Comparison of ENCODE assay signal across 8 cellular contexts in the genomic region with DNA sequence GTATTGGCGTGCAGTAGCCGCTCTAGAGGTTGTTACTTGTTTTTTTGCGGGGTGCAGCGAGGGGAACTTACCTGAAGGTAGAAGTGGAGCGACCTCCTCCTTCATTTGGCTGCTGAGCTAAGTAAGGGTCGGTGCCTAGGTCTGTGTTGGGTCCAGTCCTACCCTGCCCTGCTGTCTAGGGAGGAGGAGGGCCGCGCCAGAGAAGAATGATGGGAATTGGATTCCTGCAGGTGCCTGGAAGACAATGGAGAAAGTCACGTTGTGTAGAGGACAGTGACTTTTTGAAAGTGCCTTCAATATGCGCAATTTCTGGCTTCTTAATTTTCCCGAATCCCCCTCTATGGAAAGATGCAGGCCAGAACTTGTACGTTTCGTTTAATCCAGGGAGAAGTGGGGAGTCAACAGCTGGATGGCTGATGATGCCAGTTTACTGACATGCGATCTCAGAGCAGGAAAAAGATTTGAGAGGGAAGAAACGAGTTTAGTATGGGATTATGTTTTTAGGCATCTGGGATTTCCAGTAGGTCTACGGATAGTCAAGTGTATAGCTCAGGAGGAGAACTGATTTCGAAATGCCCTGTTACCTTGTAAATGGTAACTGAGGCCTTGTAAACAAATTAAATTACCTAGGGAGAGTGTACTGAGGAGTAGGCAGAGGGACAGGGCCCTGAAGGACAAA. TPM values are rescaled to one million over a fixed set of nuclear protein-coding genes. Genes with fewer than 3 reads are reported as not detected.
A peak's percentile ranks its signal among the peaks of the same experiment; 100 is the strongest.
DNase-seq lines count a peak whose midpoint lies in the region; ATAC-seq and TF ChIP-seq lines count a peak whose summit lies in the region.

No MANE protein-coding gene starts in this region.

- no peaks in the 10 kb centered on the region for H3K36me3 ChIP-seq in GM23248 (ENCODE audit: low read depth)

- H3K4me3 ChIP-seq in GM23248 (peak overlapping the region; percentile 84), epithelial cell of proximal tubule (ENCODE audit: low read depth, low read length) (peak overlapping the region; percentile 90)

- no peaks in the 10 kb centered on the region for H3F3A ChIP-seq in GM23248 (ENCODE audit: insufficient read depth)

- no peak for DNase-seq in CD14-positive monocyte (ENCODE audit: low spot score)
- peak; percentile 41 for DNase-seq in GM23248
- DNase-seq in RWPE1 (ENCODE audit: low spot score) = no peak
- DNase-seq in epithelial cell of proximal tubule (ENCODE audit: low read depth) = no peak
- DNase-seq in nephron progenitor cell = no peak
- DNase-seq in DMS153 (lab: John Stamatoyannopoulos, UW) = no peak
- DNase-seq in NCI-H2196 (lab: John Stamatoyannopoulos, UW; ENCODE audit: unreplicated experiment) = no peak

- intact Hi-C loops in CD14-positive monocyte (cut with micrococcal nuclease) = no loop called here

- in situ Hi-C loops in GM23248 (cut with MboI) = no loop called here

- no peak for TF ChIP-seq CTCF in CD14-positive monocyte (IDR thresholded peaks at IDR 0.05)
- no peak for TF ChIP-seq CTCF in RWPE1 (conservative IDR thresholded peaks at IDR 0.05; ENCODE audit: low read depth)
- TF ChIP-seq CTCF in epithelial cell of proximal tubule (conservative IDR thresholded peaks at IDR 0.05; ENCODE audit: low read depth, low read length) = no peak
- TF ChIP-seq CTCF in nephron progenitor cell (IDR thresholded peaks at IDR 0.05) = no peak

- peak overlapping the region; percentile 94 for H3K4me2 ChIP-seq in GM23248 (ENCODE audit: unreplicated experiment)

- H3K4me1 Mint-ChIP-seq in CD14-positive monocyte = peaks cover 22% of the 10 kb centered on the region
- peaks cover 38% of the 10 kb centered on the region for H3K4me1 Mint-ChIP-seq in nephron progenitor cell

- H3K9ac ChIP-seq in GM23248 = peak overlapping the region; percentile 88

- peaks cover 0 to 3% of the 10 kb centered on the region in 2 donors for H3K36me3 Mint-ChIP-seq in CD14-positive monocyte
- H3K36me3 Mint-ChIP-seq in nephron progenitor cell (ENCODE audit: low read depth) = peaks cover 22% of the 10 kb centered on the region

- H3K4me1 ChIP-seq in GM23248 (ENCODE audit: insufficient read depth) = no peaks in the 10 kb centered on the region

- WGBS in GM23248 (ENCODE audit: low coverage in 1 of 2, low lambda C conversion rate in 2 of 2, missing lambda C conversion rate in 2 of 2), 2 experiments = 0 to 2% methylated on average over 15 to 17 of the region's 17 CpGs

- H3K27ac ChIP-seq in GM23248 (peak overlapping the region; percentile 43), RWPE1 (peak overlapping the region; percentile 77)

- H3K27me3 Mint-ChIP-seq in CD14-positive monocyte (ENCODE audit: low read depth in 3 of 3) = peaks cover under 1 to 10% (median 2%) of the 10 kb centered on the region in 3 donors
- H3K27me3 Mint-ChIP-seq in nephron progenitor cell (ENCODE audit: low read depth, poor library complexity) = no peaks in the 10 kb centered on the region

- H3K27me3 ChIP-seq in GM23248 (replicated peaks; ENCODE audit: insufficient read depth) = no peaks in the 10 kb centered on the region

- CTCF ChIA-PET in RWPE1 (lab: Yijun Ruan, JAX) = no interaction called here

- ATAC-seq in GM21515 (IDR thresholded peaks at IDR 0.05; ENCODE audit: unreplicated experiment) = no peak

- H4K20me1 ChIP-seq in GM23248 (ENCODE audit: insufficient read depth) = no peaks in the 10 kb centered on the region

- POLR2A ChIA-PET in RWPE1 (lab: Yijun Ruan, JAX; ENCODE audit: low non-redundant PET) = interaction anchor here (0.6 kb wide), 1 partner anchor 38 kb away, joined by 3 read pairs; no protein-coding TSS in a partner anchor

- H2AFZ ChIP-seq in GM23248 = peak overlapping the region; percentile 100

- H3K9me2 ChIP-seq in GM23248 (ENCODE audit: insufficient read depth) = no peaks in the 10 kb centered on the region

- peak overlapping the region; percentile 99 to 100 for H3K4me3 Mint-ChIP-seq in CD14-positive monocyte
- peak overlapping the region; percentile 91 for H3K4me3 Mint-ChIP-seq in nephron progenitor cell

- H3K79me2 ChIP-seq in GM23248 (ENCODE audit: insufficient read depth) = peaks cover 53% of the 10 kb centered on the region

- H3K27ac Mint-ChIP-seq in CD14-positive monocyte (peak overlapping the region; percentile 38 to 94 (median 89)), nephron progenitor cell (peak overlapping the region; percentile 76)

- H3K9me3 ChIP-seq in GM23248 (ENCODE audit: low read depth) = no peaks in the 10 kb centered on the region

- peaks cover 0 to 2% (median 0%) of the 10 kb centered on the region in 7 donors for H3K9me3 Mint-ChIP-seq in CD14-positive monocyte
- H3K9me3 Mint-ChIP-seq in nephron progenitor cell = peaks cover 5% of the 10 kb centered on the region

RNA-seq across cellular contexts. Expression of a gene that starts 0.7 kb away (rescaled TPM):
- polyA plus RNA-seq in CD14-positive monocyte (10 to 100 TPM; 11.6 to 12.5 TPM), GM23248 (2016; fragmentation: Nextera tagmentation; extraction: Ambion mirVana) (22.2 and 22.5 TPM in 2 replicates)
- 12.8 and 13.0 TPM in 2 replicates for total RNA-seq in GM23248 (2014; rRNA removed; shearing (Covaris generic))
- total RNA-seq in epithelial cell of proximal tubule = 34.7 and 40.4 TPM in 2 replicates
